Comparison of ENCODE assay signal across 24 cellular contexts in the genomic region with DNA sequence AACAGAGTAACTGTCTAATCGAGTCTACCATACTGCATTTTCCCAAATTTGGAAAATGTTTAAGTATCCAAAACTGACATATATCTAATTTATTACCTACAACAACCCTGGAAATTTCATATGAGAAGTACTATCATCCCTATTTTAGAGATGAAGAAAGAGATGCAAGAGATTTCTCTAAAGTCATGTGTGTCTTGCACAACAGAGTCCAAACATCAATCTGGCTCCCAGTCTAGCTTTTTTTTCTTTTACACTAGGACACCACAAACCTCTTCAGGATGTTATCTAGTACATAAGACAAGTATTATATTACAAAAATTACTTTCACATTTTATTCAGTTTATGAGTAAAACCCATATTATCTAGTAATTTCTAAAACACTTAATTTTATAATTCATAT. TPM values are rescaled to one million over a fixed set of nuclear protein-coding genes. Genes with fewer than 3 reads are reported as not detected.
"Had no signal": no experiment of that assay in that cellular context is flagged by ENCODE, and none has a peak within 500 bp of the region (broad histone marks: within the 10 kb centered on the region; RNA-seq: fewer than 3 reads in every experiment).

No MANE protein-coding gene starts in this region.

- FAIRE-seq: HTR-8/SVneo, RCC 7860 had no signal

- DNase-seq: KBM-7, MV-4-11, NCI-H1048, NCI-H1105, NCI-H1417 treated with DMSO at 0.1 percent for 48 hours, NCI-H187, NCI-H2029, NCI-H2081 treated with DMSO at 0.1 percent for 48 hours, NCI-H2171, NCI-H226, NCI-H446, NCI-H510A, NCI-H524 treated with DMSO at 0.1 percent for 48 hours, NCI-H69, NCI-H774, Right ventricle myocardium superior, RPMI8226, SIG-M5 had no signal

- H3K4me3 ChIP-seq: SJSA1, SK-N-MC had no signal

RNA-seq across cellular contexts. Expression of gene GLIPR1L1, which starts 43.5 kb away (rescaled TPM):
- total RNA-seq: LHCN-M2, MCF 10A, Right ventricle myocardium superior, SJSA1 had no signal
